Comparison of ENCODE assay signal across 26 cellular contexts in the genomic region with DNA sequence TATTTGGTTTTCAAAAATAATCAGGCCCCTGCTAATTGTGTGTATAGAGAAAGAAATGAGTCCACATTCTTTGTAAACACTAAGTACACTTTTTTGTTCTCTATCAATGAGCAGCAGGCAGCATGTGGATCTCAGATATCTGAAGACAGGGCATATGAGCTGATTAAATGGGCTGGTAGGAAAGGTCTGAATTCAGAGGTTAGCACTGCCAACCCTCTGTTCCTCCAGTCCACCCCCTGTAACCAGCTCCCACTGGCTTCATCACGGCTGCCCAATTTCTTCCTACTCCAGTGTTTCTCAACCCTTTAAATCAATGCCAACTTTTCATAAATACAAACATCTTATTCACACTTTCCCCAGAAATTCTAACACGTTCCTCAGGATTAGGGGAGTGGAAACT.
"Had no signal": no experiment of that assay in that cellular context is flagged by ENCODE, and none has a peak within 500 bp of the region (broad histone marks: within the 10 kb centered on the region; RNA-seq: fewer than 3 reads in every experiment).

No MANE protein-coding gene starts in this region.

- H3K9me3 ChIP-seq: ovary, testis had no signal

- H3K4me1 ChIP-seq: left lung, psoas muscle, sigmoid colon, spleen, testis, tibial artery, upper lobe of left lung had no signal

- DNase-seq: cortex of kidney; effector memory CD8-positive, alpha-beta T cell; erythroblast; head of caudate nucleus; left lung; mesendoderm; midbrain; naive thymus-derived CD4-positive, alpha-beta T cell; nucleus accumbens; ovary; posterior cingulate gyrus; psoas muscle; right cardiac atrium; sigmoid colon; spleen; stimulated activated CD4-positive, alpha-beta T cell treated with anti-CD3 and anti-CD28 coated beads, Interleukin-4, amount 100 ng/mL, for 4 hours; stimulated activated naive CD8-positive, alpha-beta T cell treated with anti-CD3 and anti-CD28 coated beads, Interleukin-15, Interleukin-2, amounts not matched to agents 100 U/mL and 50 U/mL, for 24 hours; substantia nigra; testis; tibial artery; upper lobe of left lung had no signal

- H3K27ac ChIP-seq: left lung, ovary, psoas muscle, sigmoid colon, spleen, testis, tibial artery, upper lobe of left lung had no signal

- H3K36me3 ChIP-seq: left lung, ovary, sigmoid colon, spleen, tibial artery, upper lobe of left lung had no signal

- ATAC-seq: effector memory CD8-positive, alpha-beta T cell; left lung; naive thymus-derived CD4-positive, alpha-beta T cell; psoas muscle; right cardiac atrium; stimulated activated memory B cell treated with anti-CD40 and anti-IgM and Interleukin-4, amounts not matched to agents 10 μg/mL and 1 μg/mL and 100 μg/mL, for 72 hours; stimulated activated naive CD8-positive, alpha-beta T cell treated with anti-CD3 and anti-CD28 coated beads, Interleukin-15, Interleukin-2, amounts not matched to agents 100 U/mL and 50 U/mL, for 24 hours had no signal

- FAIRE-seq: endometrium, frontal cortex, keratinocyte, urothelium cell line had no signal

- H3K4me3 ChIP-seq: left lung, ovary, psoas muscle, sigmoid colon, spleen, testis, tibial artery, upper lobe of left lung had no signal

- H3K27me3 ChIP-seq: left lung, ovary, sigmoid colon, spleen, testis, tibial artery, upper lobe of left lung had no signal
